Comparison of ENCODE assay signal across 21 cellular contexts in genomic region chr7:116218747-116219146, GRCh38. TPM values are rescaled to one million over a fixed set of nuclear protein-coding genes. Genes with fewer than 3 reads are reported as not detected.
DNase-seq lines count a peak whose midpoint lies in the region; ATAC-seq, FAIRE-seq and TF ChIP-seq lines count a peak whose summit lies in the region.
"Had no signal": no experiment of that assay in that cellular context is flagged by ENCODE, and none has a peak within 500 bp of the region (broad histone marks: within the 10 kb centered on the region; RNA-seq: fewer than 3 reads in every experiment).

No MANE protein-coding gene starts in this region.

- H3K27me3 ChIP-seq in HCT116 (ENCODE audit: insufficient read depth, low read length) (no peaks in the 10 kb centered on the region), endocrine pancreas (ENCODE audit: control insufficient read depth, insufficient read depth, low read length) (no peaks in the 10 kb centered on the region), sigmoid colon (no peaks in the 10 kb centered on the region), body of pancreas (no peaks in the 10 kb centered on the region)
- H3K27me3 ChIP-seq: BLaER1 treated with 17β-estradiol and CSF1 and Interleukin-3, amounts not matched to agents 10 nM and 100 nM; upper lobe of right lung had no signal

- no peak for DNase-seq in HCT116 (ENCODE audit: low read depth, low spot score)
- no peak for DNase-seq in sigmoid colon
- DNase-seq in NCI-H2107 treated with DMSO at 0.1 percent for 48 hours (lab: John Stamatoyannopoulos, UW; ENCODE audit: unreplicated experiment), result no peak
- DNase-seq in body of pancreas, result no peak
- DNase-seq in GM12892 (ENCODE audit: insufficient read length), result no peak
- no peak for DNase-seq in COLO668 (lab: John Stamatoyannopoulos, UW; ENCODE audit: unreplicated experiment)
- DNase-seq: activated CD4-positive, alpha-beta memory T cell treated with anti-CD3 and anti-CD28 coated beads, Interleukin-2, amount 10 ng/mL, durations not matched to agents 7 days and 5 days; activated gamma-delta T cell treated with Interleukin-2 at 50 U/mL for 16 hours; DMS79 treated with DMSO at 0.1 percent for 48 hours; hypothalamus; midbrain; MV-4-11; NCI-H2029; NCI-H510A; stimulated activated CD4-positive, alpha-beta T cell treated with anti-CD3 and anti-CD28 coated beads, Interleukin-4, amount 100 ng/mL, for 24 hours; upper lobe of right lung had no signal

- no peak for TF ChIP-seq EP300 in sigmoid colon (IDR thresholded peaks at IDR 0.05)

- CTCF ChIA-PET in HCT116 (lab: Charles Lee), result interaction anchor here (1.3 to 2.5 kb wide), 3 partner anchors 8 to 39 kb away, joined by 3 to 7 read pairs (median 3); partner anchors contain the start of gene TES

- ATAC-seq in HCT116 (no peak), SK-N-SH treated with all-trans-retinoic acid at 6 μM for 48 hours (no peak), body of pancreas (no peak)

- TF ChIP-seq RAD21 in HCT116 (IDR thresholded peaks at IDR 0.05; ENCODE audit: low read depth), result no peak

- H3K9me3 ChIP-seq in HCT116 (ENCODE audit: control insufficient read depth in 1 of 2, insufficient read depth in 1 of 2, low read depth in 1 of 2, low read length in 2 of 2), result no peaks in the 10 kb centered on the region
- H3K9me3 ChIP-seq in endocrine pancreas (ENCODE audit: control insufficient read depth, low read length), result no peaks in the 10 kb centered on the region
- no peaks in the 10 kb centered on the region for H3K9me3 ChIP-seq in sigmoid colon
- H3K9me3 ChIP-seq in body of pancreas, result no peaks in the 10 kb centered on the region
- H3K9me3 ChIP-seq: BLaER1 treated with 17β-estradiol and CSF1 and Interleukin-3, amounts not matched to agents 10 nM and 100 nM; upper lobe of right lung had no signal

- no peak for FAIRE-seq in GM12892 (lab: Jason Lieb, UNC)

- H2AFZ ChIP-seq in HCT116 (ENCODE audit: low read depth, low read length, poor library complexity, severe bottlenecking), result no peak overlapping the region

- H3K4me3 ChIP-seq in HCT116 (replicated peaks in 1 of 2; ENCODE audit: low read depth in 1 of 2, low read length in 2 of 2), result peak overlapping the region in 1 of 2 experiments; percentile 24; a peak in 1 of 4 replicates
- peak overlapping the region; percentile 48 for H3K4me3 ChIP-seq in endocrine pancreas (ENCODE audit: control insufficient read depth, insufficient read depth, low read length)
- H3K4me3 ChIP-seq in sigmoid colon, result no peak overlapping the region
- no peak overlapping the region for H3K4me3 ChIP-seq in body of pancreas
- H3K4me3 ChIP-seq: BLaER1 treated with 17β-estradiol and CSF1 and Interleukin-3, amounts not matched to agents 10 nM and 100 nM; SK-N-MC; upper lobe of right lung had no signal

- POLR2A ChIA-PET in HCT116 (lab: Charles Lee), result interaction anchor here (1.0 kb wide), 1 partner anchor 8 kb away, joined by 4 read pairs; the partner anchor contains the start of gene TES

- H3K36me3 ChIP-seq in HCT116 (ENCODE audit: control insufficient read depth in 1 of 2, insufficient read depth in 2 of 2, low read length in 2 of 2), result no peaks in the 10 kb centered on the region
- H3K36me3 ChIP-seq in endocrine pancreas (ENCODE audit: control insufficient read depth, insufficient read depth, low read length), result no peaks in the 10 kb centered on the region
- no peaks in the 10 kb centered on the region for H3K36me3 ChIP-seq in sigmoid colon
- H3K36me3 ChIP-seq in body of pancreas (replicated peaks in 1 of 2; ENCODE audit: insufficient read depth in 1 of 2, low read depth in 2 of 2), result no peaks in the 10 kb centered on the region
- H3K36me3 ChIP-seq: BLaER1 treated with 17β-estradiol and CSF1 and Interleukin-3, amounts not matched to agents 10 nM and 100 nM; upper lobe of right lung had no signal

- H3K9me2 ChIP-seq in HCT116 (ENCODE audit: insufficient read depth), result no peaks in the 10 kb centered on the region

- BruUV-seq in HCT116 (replicated peaks; lab: Mats Ljungman, UMichigan), result no TSS peak

- H3K9ac ChIP-seq in HCT116 (ENCODE audit: low read length) (peak overlapping the region; percentile 8; the same call in 1 of the 2 replicates), endocrine pancreas (ENCODE audit: control insufficient read depth, insufficient read depth, low read length) (no peak overlapping the region)
- H3K9ac ChIP-seq: BLaER1 treated with 17β-estradiol and CSF1 and Interleukin-3, amounts not matched to agents 10 nM and 100 nM had no signal

- peaks cover 27% of the 10 kb centered on the region; the same call in 1 of the 2 replicates for H4K20me1 ChIP-seq in HCT116 (ENCODE audit: insufficient read depth)
- H4K20me1 ChIP-seq: BLaER1 treated with 17β-estradiol and CSF1 and Interleukin-3, amounts not matched to agents 10 nM and 100 nM had no signal

- peaks cover 72 to 80% of the 10 kb centered on the region in 2 experiments for H3K4me1 ChIP-seq in HCT116 (ENCODE audit: control insufficient read depth in 1 of 2, insufficient read depth in 2 of 2, low read length in 2 of 2)
- H3K4me1 ChIP-seq in endocrine pancreas (ENCODE audit: control insufficient read depth, insufficient read depth, low read length), result peaks cover 41% of the 10 kb centered on the region
- H3K4me1 ChIP-seq in sigmoid colon, result peaks cover 0 to 100% (median 71%) of the 10 kb centered on the region in 4 donors
- H3K4me1 ChIP-seq in body of pancreas, result peaks cover 36% of the 10 kb centered on the region

- intact Hi-C loops in HCT116 (cut with micrococcal nuclease), result no loop called here
- intact Hi-C loops in sigmoid colon (cut with DNase I), result no loop called here
- intact Hi-C loops in body of pancreas (cut with DNase I), result no loop called here

- WGBS in sigmoid colon, 2 donors, result 0 to 35% methylated on average over 1 of the region's 1 CpG
- 0 to 90% methylated on average over 1 of the region's 1 CpG for WGBS in body of pancreas, 2 donors

- no peak for TF ChIP-seq POLR2A in HCT116 (IDR thresholded peaks at IDR 0.05; ENCODE audit: borderline replicate concordance, extremely low read depth, insufficient read depth, insufficient read length)
- no peak for TF ChIP-seq POLR2A in sigmoid colon (IDR thresholded peaks at IDR 0.05)
- no peak for TF ChIP-seq POLR2A in body of pancreas (IDR thresholded peaks at IDR 0.05)
- TF ChIP-seq POLR2A in GM12892 (IDR thresholded peaks at IDR 0.05; ENCODE audit: low read depth, low read length), result no peak

- H3K27ac ChIP-seq in HCT116 (ENCODE audit: low read depth, low read length), result peak overlapping the region; percentile 59; the same call in 1 of the 2 replicates
- peak overlapping the region in 3 of 4 donors; percentile 93 to 97 (median 96) for H3K27ac ChIP-seq in sigmoid colon
- H3K27ac ChIP-seq in body of pancreas, result no peak overlapping the region
- H3K27ac ChIP-seq: BLaER1 treated with 17β-estradiol and CSF1 and Interleukin-3, amounts not matched to agents 10 nM and 100 nM; SK-N-MC; upper lobe of right lung had no signal

- no peak for TF ChIP-seq CTCF in HCT116 (IDR thresholded peaks at IDR 0.05 in 2 of 3, conservative IDR thresholded peaks at IDR 0.05 in 1 of 3; ENCODE audit: borderline replicate concordance in 1 of 3, insufficient read depth in 1 of 3, low read depth in 2 of 3, low read length in 2 of 3)
- TF ChIP-seq CTCF in sigmoid colon (IDR thresholded peaks at IDR 0.05), result no peak
- no peak for TF ChIP-seq CTCF in body of pancreas (IDR thresholded peaks at IDR 0.05)

- RAD21 ChIA-PET in HCT116 (lab: Charles Lee; ENCODE audit: low non-redundant PET in 1 of 2, low total read pairs in 2 of 2, uncharacterized antibody in 2 of 2, unreplicated experiment in 2 of 2), result no interaction called here

- peaks cover 95% of the 10 kb centered on the region for H3K79me2 ChIP-seq in HCT116 (ENCODE audit: insufficient read depth, low read length)

- H3K4me2 ChIP-seq in HCT116 (ENCODE audit: low read length), result peak overlapping the region; percentile 77
- H3K4me2 ChIP-seq: BLaER1 treated with 17β-estradiol and CSF1 and Interleukin-3, amounts not matched to agents 10 nM and 100 nM had no signal

TF ChIP-seq in HCT116, 20 proteins besides CTCF, POLR2A, EP300 and RAD21 (continues in another document):
- TF ChIP-seq POLR2AphosphoS5 (IDR thresholded peaks at IDR 0.05; ENCODE audit: low read depth, low read length) (no peak), YY1 (IDR thresholded peaks at IDR 0.05; ENCODE audit: extremely low read depth, insufficient replicate concordance, low read depth, low read length) (no peak), ELF1 (IDR thresholded peaks at IDR 0.05; ENCODE audit: borderline replicate concordance, low read depth) (no peak)

TF ChIP-seq in SK-N-SH treated with all-trans-retinoic acid at 6 μM for 48 hours, 23 proteins besides CTCF, POLR2A, EP300 and RAD21:
- TF ChIP-seq ISL1 (CRISPR knock-in tag; IDR thresholded peaks at IDR 0.05) (no peak), ZNF70 (CRISPR knock-in tag; IDR thresholded peaks at IDR 0.05) (no peak), CSDC2 (CRISPR knock-in tag; IDR thresholded peaks at IDR 0.05) (no peak), BACH2 (CRISPR knock-in tag; IDR thresholded peaks at IDR 0.05; ENCODE audit: borderline replicate concordance) (0 out of 2 replicates have a peak, but pooled peaks have one; percentile 3)

RNA-seq across cellular contexts. Expression of gene TES, which starts 8.4 kb away (rescaled TPM):
- total RNA-seq in HCT116 (2021; ENCODE audit: unreplicated experiment) (129 TPM), sigmoid colon (100 to 1,000 TPM; 289 to 514 (median 341) TPM), body of pancreas (10 to 100 TPM; 17.1 to 29.8 TPM)
- polyA plus RNA-seq in HCT116 (2012), result 122 and 129 TPM in 2 replicates
- polyA plus RNA-seq in sigmoid colon, result 10 to 100 TPM; 53.5 to 80.7 (median 64.3) TPM
- polyA plus RNA-seq in GM12892 (2012; ENCODE audit: missing spikeins), result 65.6 TPM
- total RNA-seq: OCI-LY7 had no signal

Comparison
In these comparisons a context has a peak if more than half of its experiments do, and no peak if none do; other contexts are left out.
1. H3K27ac ChIP-seq: peak in HCT116 (single experiment) and sigmoid colon (3 of 4); none in body of pancreas (0 of 4).